Comparison of ENCODE assay signal across 8 cellular contexts in genomic region chr19:48966541-48967345, GRCh38. TPM values are rescaled to one million over a fixed set of nuclear protein-coding genes. Genes with fewer than 3 reads are reported as not detected.
DNase-seq lines count a peak whose midpoint lies in the region; ATAC-seq and TF ChIP-seq lines count a peak whose summit lies in the region.

No MANE protein-coding gene starts in this region.

- peaks cover 42% of the 10 kb centered on the region for H3K4me1 ChIP-seq in CD8-positive, alpha-beta memory T cell (ENCODE audit: insufficient read depth, low read length)
- peaks cover 35 to 38% of the 10 kb centered on the region in 2 donors for H3K4me1 ChIP-seq in mucosa of rectum (ENCODE audit: control insufficient read depth in 2 of 2, insufficient read depth in 2 of 2, low read length in 2 of 2)

- CTCF ChIA-PET in CD8-positive, alpha-beta memory T cell (lab: Charles Lee), result interaction anchor here (1.2 to 3.7 kb wide), 5 partner anchors 9 to 171 kb away, joined by 3 to 20 read pairs (median 7); partner anchors contain the start of genes GYS1 and RUVBL2
- CTCF ChIA-PET in MCF 10A (lab: Yijun Ruan, JAX), result interaction anchor here (0.5 to 2.0 kb wide), 6 partner anchors 10 to 176 kb away, joined by 3 to 13 read pairs (median 4); partner anchors contain the start of gene RUVBL2

- TF ChIP-seq CTCF in MCF 10A (IDR thresholded peaks at IDR 0.05; ENCODE audit: unreplicated experiment), result no peak

- H3K27me3 ChIP-seq in CD8-positive, alpha-beta memory T cell (ENCODE audit: insufficient read depth, low read length, poor library complexity, severe bottlenecking), result no peaks in the 10 kb centered on the region
- H3K27me3 ChIP-seq in MG63, result no peaks in the 10 kb centered on the region
- H3K27me3 ChIP-seq in mucosa of rectum (ENCODE audit: control insufficient read depth in 2 of 2, insufficient read depth in 2 of 2, low read length in 2 of 2), result no peaks in the 10 kb centered on the region

- H3K4me1 Mint-ChIP-seq in CD8-positive, alpha-beta memory T cell, result peaks cover 56 to 71% (median 60%) of the 10 kb centered on the region in 3 donors
- H3K4me1 Mint-ChIP-seq in MCF 10A (ENCODE audit: insufficient read depth, unreplicated experiment), result peaks cover 35% of the 10 kb centered on the region

- H3K27ac ChIP-seq in CD8-positive, alpha-beta memory T cell (ENCODE audit: low read depth, low read length), result peak overlapping the region; percentile 83
- H3K27ac ChIP-seq in mucosa of rectum (ENCODE audit: low read depth in 2 of 2, low read length in 2 of 2), result peak overlapping the region; percentile 89 to 90

- H3K36me3 Mint-ChIP-seq in CD8-positive, alpha-beta memory T cell, result peaks cover 5 to 60% (median 5%) of the 10 kb centered on the region in 3 donors
- H3K36me3 Mint-ChIP-seq in MCF 10A (ENCODE audit: insufficient read depth, unreplicated experiment), result peaks cover 64% of the 10 kb centered on the region

- peak overlapping the region; percentile 91 to 100 (median 100) for H3K4me3 Mint-ChIP-seq in CD8-positive, alpha-beta memory T cell
- H3K4me3 Mint-ChIP-seq in MCF 10A (ENCODE audit: unreplicated experiment), result peak overlapping the region; percentile 97

- H3K9me3 Mint-ChIP-seq in CD8-positive, alpha-beta memory T cell, result no peaks in the 10 kb centered on the region
- no peaks in the 10 kb centered on the region for H3K9me3 Mint-ChIP-seq in MCF 10A (ENCODE audit: unreplicated experiment)

- POLR2A ChIA-PET in CD8-positive, alpha-beta memory T cell (lab: Charles Lee), result interaction anchor here (0.9 to 3.4 kb wide), 8 partner anchors 9 to 124 kb away, joined by 3 to 18 read pairs (median 6); partner anchors contain the start of genes BAX, GYS1, NUCB1 and RUVBL2
- POLR2A ChIA-PET in MCF 10A (lab: Yijun Ruan, JAX), result interaction anchor here (0.6 to 5.3 kb wide), 12 partner anchors 11 to 641 kb away, joined by 3 to 98 read pairs (median 8); partner anchors contain the start of genes BAX, DHDH, EMP3 and GYS1

- H3K27me3 Mint-ChIP-seq in CD8-positive, alpha-beta memory T cell, result peaks cover 0 to 9% of the 10 kb centered on the region in 2 donors
- no peaks in the 10 kb centered on the region for H3K27me3 Mint-ChIP-seq in MCF 10A (ENCODE audit: insufficient read depth, unreplicated experiment)

- H3K36me3 ChIP-seq in CD8-positive, alpha-beta memory T cell (ENCODE audit: insufficient read depth, low read length), result peaks cover 16% of the 10 kb centered on the region
- H3K36me3 ChIP-seq in MG63 (peaks cover 52% of the 10 kb centered on the region), mucosa of rectum (ENCODE audit: control insufficient read depth in 2 of 2, insufficient read depth in 2 of 2, low read length in 2 of 2) (peaks cover 13 to 31% of the 10 kb centered on the region in 2 donors)

- intact Hi-C loops in MCF 10A (cut with micrococcal nuclease), result no loop called here

- peak overlapping the region; percentile 89 to 93 for H3K9ac ChIP-seq in mucosa of rectum (ENCODE audit: low read depth in 1 of 2, low read length in 2 of 2)

- no TSS peak for BruUV-seq in MCF 10A (replicated peaks; lab: Mats Ljungman, UMichigan)

- no peaks in the 10 kb centered on the region for H3K9me3 ChIP-seq in CD8-positive, alpha-beta memory T cell (ENCODE audit: low read length)
- H3K9me3 ChIP-seq in MG63 (no peaks in the 10 kb centered on the region; the same call in 1 of the 2 replicates), mucosa of rectum (ENCODE audit: control insufficient read depth in 2 of 2, low read length in 2 of 2) (no peaks in the 10 kb centered on the region)

- ATAC-seq in HG02884 (IDR thresholded peaks at IDR 0.05; ENCODE audit: unreplicated experiment), result no peak
- no peak for ATAC-seq in HG02623 (IDR thresholded peaks at IDR 0.05; ENCODE audit: unreplicated experiment)
- ATAC-seq in HG03520 (IDR thresholded peaks at IDR 0.05; ENCODE audit: unreplicated experiment), result no peak

- H3K27ac Mint-ChIP-seq in CD8-positive, alpha-beta memory T cell, result peak overlapping the region in 7 of 8 donors; percentile 24 to 99 (median 95)
- peak overlapping the region; percentile 96 for H3K27ac Mint-ChIP-seq in MCF 10A (ENCODE audit: low read depth, unreplicated experiment)

- DNase-seq in CD8-positive, alpha-beta memory T cell, result no peak
- no peak for DNase-seq in MG63
- no peak for DNase-seq in MCF 10A (ENCODE audit: unreplicated experiment)
- DNase-seq in NCI-H345 treated with DMSO at 0.1 percent for 48 hours (lab: John Stamatoyannopoulos, UW; ENCODE audit: unreplicated experiment), result no peak

- H3K4me3 ChIP-seq in CD8-positive, alpha-beta memory T cell (ENCODE audit: low read length), result peak overlapping the region; percentile 88
- H3K4me3 ChIP-seq in MG63 (peak overlapping the region; percentile 84), mucosa of rectum (ENCODE audit: low read length in 2 of 2) (peak overlapping the region; percentile 90 to 100)

RNA-seq across cellular contexts. Expression of gene FTL, which starts 1.6 kb away (rescaled TPM):
- total RNA-seq in CD8-positive, alpha-beta memory T cell, result 1,000 to 10,000 TPM; 1,478 to 1,489 TPM
- polyA plus RNA-seq in CD8-positive, alpha-beta memory T cell, result 4,521 TPM
- total RNA-seq in MG63 (2014; rRNA removed; shearing (Covaris generic); ENCODE audit: low replicate concordance), result 880 and 1,766 TPM in 2 replicates
- 275 and 390 TPM in 2 replicates for total RNA-seq in MCF 10A (2022)

RNA-seq across cellular contexts. Expression of gene BAX, which starts 12.1 kb away (rescaled TPM):
- 100 to 1,000 TPM; 315 to 331 TPM for total RNA-seq in CD8-positive, alpha-beta memory T cell
- polyA plus RNA-seq in CD8-positive, alpha-beta memory T cell, result 79.5 TPM
- total RNA-seq in MG63 (2014; rRNA removed; shearing (Covaris generic); ENCODE audit: low replicate concordance), result 38.2 and 61.4 TPM in 2 replicates
- 130 and 152 TPM in 2 replicates for total RNA-seq in MCF 10A (2022)

RNA-seq across cellular contexts. Expression of gene GYS1, which starts 26.4 kb away (rescaled TPM):
- 10 to 100 TPM; 38.2 to 38.9 TPM for total RNA-seq in CD8-positive, alpha-beta memory T cell
- polyA plus RNA-seq in CD8-positive, alpha-beta memory T cell, result 31.5 TPM
- 34.3 and 46.2 TPM in 2 replicates for total RNA-seq in MG63 (2014; rRNA removed; shearing (Covaris generic); ENCODE audit: low replicate concordance)
- total RNA-seq in MCF 10A (2022), result 29.7 and 42.7 TPM in 2 replicates

RNA-seq across cellular contexts. Expression of gene RUVBL2, which starts 26.9 kb away (rescaled TPM):
- 100 to 1,000 TPM; 147 to 159 TPM for total RNA-seq in CD8-positive, alpha-beta memory T cell
- 67.9 TPM for polyA plus RNA-seq in CD8-positive, alpha-beta memory T cell
- 386 and 644 TPM in 2 replicates for total RNA-seq in MG63 (2014; rRNA removed; shearing (Covaris generic); ENCODE audit: low replicate concordance)
- 126 and 156 TPM in 2 replicates for total RNA-seq in MCF 10A (2022)

RNA-seq across cellular contexts. Expression of gene DHDH, which starts 33.2 kb away (rescaled TPM):
- total RNA-seq in CD8-positive, alpha-beta memory T cell, result under 1 TPM; 0.42 to 0.53 TPM
- 0.31 TPM for polyA plus RNA-seq in CD8-positive, alpha-beta memory T cell
- not detected in 2 replicates for total RNA-seq in MG63 (2014; rRNA removed; shearing (Covaris generic); ENCODE audit: low replicate concordance)
- total RNA-seq in MCF 10A (2022), result not detected in 2 replicates
